In genomic region chr17:37710344-37710886, GRCh38 we compare ENCODE assay signal across 10 cellular contexts. TPM values are rescaled to one million over a fixed set of nuclear protein-coding genes. Genes with fewer than 3 reads are reported as not detected.
DNase-seq lines count a peak whose midpoint lies in the region; ATAC-seq, FAIRE-seq and TF ChIP-seq lines count a peak whose summit lies in the region.
"Had no signal": no experiment of that assay in that cellular context is flagged by ENCODE, and none has a peak within 500 bp of the region (broad histone marks: within the 10 kb centered on the region; RNA-seq: fewer than 3 reads in every experiment).

No MANE protein-coding gene starts in this region.

- no peak for TF ChIP-seq EP300 in A549 (IDR thresholded peaks at IDR 0.05)

- no peaks in the 10 kb centered on the region for H3K27me3 ChIP-seq in HUES6 (ENCODE audit: control insufficient read depth, insufficient read depth, low read length)
- no peaks in the 10 kb centered on the region for H3K27me3 ChIP-seq in Peyer's patch

- H3K9me3 ChIP-seq in A549 (no peaks in the 10 kb centered on the region), HUES6 (ENCODE audit: control insufficient read depth, insufficient read depth, low read depth, low read length) (no peaks in the 10 kb centered on the region), Peyer's patch (no peaks in the 10 kb centered on the region)

- H3K4me1 ChIP-seq in A549 (peaks cover 88% of the 10 kb centered on the region), HUES6 (ENCODE audit: control insufficient read depth, insufficient read depth, low read length) (peaks cover 14% of the 10 kb centered on the region), Peyer's patch (peaks cover 0 to 50% (median 2%) of the 10 kb centered on the region in 4 donors)

- TF ChIP-seq RAD21 in A549 (conservative IDR thresholded peaks at IDR 0.05 in 1 of 2, IDR thresholded peaks at IDR 0.05 in 1 of 2) = no peak

- POLR2A ChIA-PET in A549 (lab: Yijun Ruan, JAX) = no interaction called here

- H3K4me2 ChIP-seq in A549 = no peak overlapping the region

- H3K4me3 ChIP-seq in A549 = no peak overlapping the region
- no peak overlapping the region for H3K4me3 ChIP-seq in HUES6 (ENCODE audit: low read depth, low read length)
- no peak overlapping the region for H3K4me3 ChIP-seq in Peyer's patch

- TF ChIP-seq POLR2A in A549 (IDR thresholded peaks at IDR 0.05; ENCODE audit: low read length) (no peak), Peyer's patch (IDR thresholded peaks at IDR 0.05) (no peak)

- WGBS in A549 (ENCODE audit: missing lambda C conversion rate) = 83% methylated on average over 9 of the region's 9 CpGs

- peak; percentile 72 to 87 for DNase-seq in A549 (ENCODE audit: low read depth in 1 of 2, low spot score in 1 of 2)
- DNase-seq in Peyer's patch = peak in 2 of 3 donors; percentile 90 to 93
- DNase-seq in iPS DF 19.7 (ENCODE audit: low read depth, low spot score) = peak; percentile 83
- DNase-seq in activated CD8-positive, alpha-beta memory T cell treated with anti-CD3 and anti-CD28 coated beads, Interleukin-2, amount 50 U/mL, for 4 hours = no peak
- DNase-seq in NCI-H446 treated with DMSO at 0.1 percent for 48 hours (lab: John Stamatoyannopoulos, UW) = no peak
- no peak for DNase-seq in stimulated activated naive CD4-positive, alpha-beta T cell (lab: John Stamatoyannopoulos, UW)

- H3K36me3 ChIP-seq in HUES6 (ENCODE audit: control insufficient read depth, insufficient read depth, low read length) (no peaks in the 10 kb centered on the region), Peyer's patch (no peaks in the 10 kb centered on the region)

- H3K9ac ChIP-seq in HUES6 (ENCODE audit: low read length) = no peak overlapping the region

- CTCF ChIA-PET in A549 (lab: Yijun Ruan, JAX) = interaction anchor here (0.9 to 11.0 kb wide), 7 partner anchors 8 to 133 kb away, joined by 3 to 88 read pairs (median 3); no protein-coding TSS in a partner anchor

- ATAC-seq in A549 (peak in 1 of 2 experiments; percentile 33; a peak in 3 of 6 replicates), GM19023 (IDR thresholded peaks at IDR 0.05; ENCODE audit: unreplicated experiment) (no peak)

- H3K27ac ChIP-seq in A549 (peak overlapping the region; percentile 89 to 95; a peak in 4 of 6 replicates), HUES6 (ENCODE audit: low read depth, low read length) (peak overlapping the region; percentile 81), Peyer's patch (peak overlapping the region in 3 of 4 donors; percentile 8 to 95 (median 87))

- no peak for FAIRE-seq in A549 (lab: Jason Lieb, UNC)
- FAIRE-seq: G401.6 had no signal

- TF ChIP-seq CTCF in A549 (IDR thresholded peaks at IDR 0.05) (no peak), Peyer's patch (IDR thresholded peaks at IDR 0.05) (peak in 3 of 6 experiments; percentile 45 to 51 (median 50))

TF ChIP-seq in A549, 52 proteins besides CTCF, POLR2A, EP300 and RAD21:
- peak; percentile 87 for TF ChIP-seq MAFK (IDR thresholded peaks at IDR 0.05; ENCODE audit: partially characterized antibody)
- peak; percentile 53; the same call in 1 of the 2 replicates for TF ChIP-seq NFE2L2 (conservative IDR thresholded peaks at IDR 0.05; ENCODE audit: low read length)
- TF ChIP-seq KDM5A (IDR thresholded peaks at IDR 0.05) = no peak

RNA-seq across cellular contexts. Expression of gene HNF1B, which starts 34.4 kb away (rescaled TPM):
- polyA plus RNA-seq in A549 (2011; rRNA removed) (13.3 and 17.0 TPM in 2 replicates), A549 (2017; fragmentation: RNase III; extraction: RNeasy Plus Mini Kit Qiagen cat#74134 plus additional on column Dnase treatment) (19.5 to 21.3 TPM (median 20.8 TPM) in 3 replicates)
- polyA plus RNA-seq in A549 (2012; cell fraction: cytosol; rRNA removed) = 14.1 and 16.8 TPM in 2 replicates
- polyA plus RNA-seq in A549 (2012; cell fraction: nucleus; rRNA removed) = 20.1 and 21.2 TPM in 2 replicates
- polyA minus RNA-seq in A549 (2011; rRNA and poly(A)+ RNA removed) = 23.9 and 28.2 TPM in 2 replicates
- 10 to 100 TPM; 16.5 to 39.9 (median 32.2) TPM for total RNA-seq in Peyer's patch
- total RNA-seq: NCI-H460 had no signal

Comparison
In these comparisons a context has a peak if more than half of its experiments do, and no peak if none do; other contexts are left out.
1. DNase-seq: peak in A549 (2 of 2), Peyer's patch (2 of 3) and iPS DF 19.7 (single experiment); none in activated CD8-positive, alpha-beta memory T cell treated with anti-CD3 and anti-CD28 coated beads, Interleukin-2, amount 50 U/mL, for 4 hours (single experiment), NCI-H446 treated with DMSO at 0.1 percent for 48 hours (single experiment) and stimulated activated naive CD4-positive, alpha-beta T cell (0 of 6).
2. Peak in every context shown above with its lines, with median percentiles within 50 percentile points of each other: H3K27ac ChIP-seq.